20 cellular contexts compared by ENCODE assay signal in genomic region chr12:112175361-112176155, GRCh38. TPM values are rescaled to one million over a fixed set of nuclear protein-coding genes. Genes with fewer than 3 reads are reported as not detected.
A peak's percentile ranks its signal among the peaks of the same experiment; 100 is the strongest.
DNase-seq lines count a peak whose midpoint lies in the region; ATAC-seq and TF ChIP-seq lines count a peak whose summit lies in the region.
"Had no signal": no experiment of that assay in that cellular context is flagged by ENCODE, and none has a peak within 500 bp of the region (broad histone marks: within the 10 kb centered on the region; RNA-seq: fewer than 3 reads in every experiment).

No MANE protein-coding gene starts in this region.

- no peak overlapping the region for H3K4me2 ChIP-seq in neural progenitor cell

- H2AFZ ChIP-seq in neural progenitor cell (replicated peaks) = no peak overlapping the region

- H3K9ac ChIP-seq in neural progenitor cell = no peak overlapping the region

- H3K36me3 ChIP-seq in neural progenitor cell (no peaks in the 10 kb centered on the region), WERI-Rb-1 (peaks cover 49% of the 10 kb centered on the region)

- H3K4me1 Mint-ChIP-seq in chondrocyte (ENCODE audit: low read depth) = peaks cover under 1% of the 10 kb centered on the region
- peaks cover 9% of the 10 kb centered on the region for H3K4me1 Mint-ChIP-seq in neural progenitor cell
- peaks cover 0 to 2% (median under 1%) of the 10 kb centered on the region in 4 donors for H3K4me1 Mint-ChIP-seq in naive thymus-derived CD8-positive, alpha-beta T cell

- H3K27ac ChIP-seq in neural progenitor cell (no peak overlapping the region), WERI-Rb-1 (no peak overlapping the region)

- intact Hi-C loops in Right ventricle myocardium superior (cut with DNase I) = no loop called here
- intact Hi-C loops in left ventricle myocardium superior (cut with micrococcal nuclease) = no loop called here

- no peaks in the 10 kb centered on the region for H3F3A ChIP-seq in neural progenitor cell (ENCODE audit: low read depth)

- H3K27me3 Mint-ChIP-seq in chondrocyte (ENCODE audit: low read depth) (no peaks in the 10 kb centered on the region), neural progenitor cell (ENCODE audit: insufficient read depth, low read depth) (peaks cover 4% of the 10 kb centered on the region)
- no peaks in the 10 kb centered on the region for H3K27me3 Mint-ChIP-seq in naive thymus-derived CD8-positive, alpha-beta T cell
- H3K27me3 Mint-ChIP-seq: IgD-negative memory B cell had no signal

- H3K27me3 ChIP-seq in neural progenitor cell (no peaks in the 10 kb centered on the region), WERI-Rb-1 (ENCODE audit: insufficient read depth, low read depth, severe bottlenecking) (no peaks in the 10 kb centered on the region)

- peak; percentile 12 for DNase-seq in Right ventricle myocardium superior
- DNase-seq in left ventricle myocardium superior = no peak
- peak; percentile 44 for DNase-seq in chondrocyte (ENCODE audit: low spot score)
- DNase-seq in neural progenitor cell (ENCODE audit: low spot score) = no peak
- no peak for DNase-seq in naive thymus-derived CD8-positive, alpha-beta T cell
- no peak for DNase-seq in WERI-Rb-1
- no peak for DNase-seq in activated CD8-positive, alpha-beta memory T cell treated with anti-CD3 and anti-CD28 coated beads, Interleukin-2, amount 50 U/mL, for 48 hours
- DNase-seq: 8988T; CD8-positive, alpha-beta T cell; DMS79; Kasumi-1; MM.1S; NCI-H1092 treated with DMSO at 0.1 percent for 48 hours; NCI-H1694; NCI-H524 had no signal

- peaks cover 28% of the 10 kb centered on the region for H3K36me3 Mint-ChIP-seq in chondrocyte (ENCODE audit: low read depth)
- H3K36me3 Mint-ChIP-seq in neural progenitor cell = peaks cover 24% of the 10 kb centered on the region
- peaks cover 0 to 68% (median 12%) of the 10 kb centered on the region in 3 donors for H3K36me3 Mint-ChIP-seq in naive thymus-derived CD8-positive, alpha-beta T cell

- no peak overlapping the region for H3K4me3 ChIP-seq in neural progenitor cell
- no peak overlapping the region for H3K4me3 ChIP-seq in WERI-Rb-1 (ENCODE audit: low read depth, low read length)
- H3K4me3 ChIP-seq: HAP-1 had no signal

- H3K9me3 ChIP-seq in neural progenitor cell (ENCODE audit: low read depth) (no peaks in the 10 kb centered on the region), WERI-Rb-1 (ENCODE audit: severe bottlenecking) (no peaks in the 10 kb centered on the region)
- H3K9me3 ChIP-seq: HAP-1 had no signal

- H3K9me3 Mint-ChIP-seq in chondrocyte (ENCODE audit: low read depth) (no peaks in the 10 kb centered on the region), neural progenitor cell (no peaks in the 10 kb centered on the region)
- no peaks in the 10 kb centered on the region for H3K9me3 Mint-ChIP-seq in naive thymus-derived CD8-positive, alpha-beta T cell
- H3K9me3 Mint-ChIP-seq: CD8-positive, alpha-beta T cell; IgD-negative memory B cell had no signal

- POLR2A ChIA-PET in naive thymus-derived CD8-positive, alpha-beta T cell (lab: Charles Lee) = interaction anchor here (1.4 kb wide), 1 partner anchor 17 kb away, joined by 3 read pairs; no protein-coding TSS in a partner anchor

- no peak overlapping the region for H3K4me3 Mint-ChIP-seq in chondrocyte (ENCODE audit: unreplicated experiment)
- no peak overlapping the region for H3K4me3 Mint-ChIP-seq in neural progenitor cell
- H3K4me3 Mint-ChIP-seq in naive thymus-derived CD8-positive, alpha-beta T cell = no peak overlapping the region
- H3K4me3 Mint-ChIP-seq: CD8-positive, alpha-beta T cell; IgD-negative memory B cell had no signal

- no peaks in the 10 kb centered on the region for H3K79me2 ChIP-seq in neural progenitor cell (ENCODE audit: low read depth)

- H3K4me1 ChIP-seq in neural progenitor cell = no peaks in the 10 kb centered on the region
- H3K4me1 ChIP-seq: HAP-1 had no signal

- TF ChIP-seq CTCF in chondrocyte (IDR thresholded peaks at IDR 0.05) = no peak
- no peak for TF ChIP-seq CTCF in neural progenitor cell (IDR thresholded peaks at IDR 0.05)
- no peak for TF ChIP-seq CTCF in WERI-Rb-1 (IDR thresholded peaks at IDR 0.05; ENCODE audit: low read depth, low read length)

- ATAC-seq in Right ventricle myocardium superior (ENCODE audit: poor library complexity) (no peak), left ventricle myocardium superior (no peak), HG03108 (IDR thresholded peaks at IDR 0.05; ENCODE audit: unreplicated experiment) (no peak)
- no peak for ATAC-seq in naive thymus-derived CD8-positive, alpha-beta T cell
- ATAC-seq: CD8-positive, alpha-beta T cell; Panc1; Right ventricle myocardium inferior had no signal

- H4K20me1 ChIP-seq in neural progenitor cell (ENCODE audit: low read depth) = no peaks in the 10 kb centered on the region

- H3K27ac Mint-ChIP-seq in chondrocyte (ENCODE audit: unreplicated experiment) (no peak overlapping the region), neural progenitor cell (peak overlapping the region; percentile 79)
- H3K27ac Mint-ChIP-seq in naive thymus-derived CD8-positive, alpha-beta T cell = peak overlapping the region in 3 of 10 donors; percentile 27 to 75 (median 60)
- H3K27ac Mint-ChIP-seq: CD8-positive, alpha-beta T cell had no signal

RNA-seq across cellular contexts. Expression of gene TRAFD1, which starts 50.2 kb away (rescaled TPM):
- total RNA-seq in Right ventricle myocardium superior (17.4 TPM), left ventricle myocardium superior (18.7 TPM), chondrocyte (27.5 to 34.0 TPM (median 29.7 TPM) in 3 replicates), neural progenitor cell (ENCODE audit: low replicate concordance) (35.4 and 40.5 TPM in 2 replicates)
- total RNA-seq in naive thymus-derived CD8-positive, alpha-beta T cell = 10 to 100 TPM; 36.1 to 38.4 TPM
- polyA plus RNA-seq in naive thymus-derived CD8-positive, alpha-beta T cell = 10 to 100 TPM; 32.5 to 57.6 (median 55.9) TPM

Comparison
In these comparisons a context has a peak if more than half of its experiments do, and no peak if none do; other contexts are left out.
1. DNase-seq: peak in Right ventricle myocardium superior (single experiment) and chondrocyte (single experiment); none in left ventricle myocardium superior (single experiment), neural progenitor cell (single experiment), naive thymus-derived CD8-positive, alpha-beta T cell (0 of 10), WERI-Rb-1 (single experiment) and activated CD8-positive, alpha-beta memory T cell treated with anti-CD3 and anti-CD28 coated beads, Interleukin-2, amount 50 U/mL, for 48 hours (single experiment).